Comparison of ENCODE assay signal across 12 cellular contexts in the genomic region with DNA sequence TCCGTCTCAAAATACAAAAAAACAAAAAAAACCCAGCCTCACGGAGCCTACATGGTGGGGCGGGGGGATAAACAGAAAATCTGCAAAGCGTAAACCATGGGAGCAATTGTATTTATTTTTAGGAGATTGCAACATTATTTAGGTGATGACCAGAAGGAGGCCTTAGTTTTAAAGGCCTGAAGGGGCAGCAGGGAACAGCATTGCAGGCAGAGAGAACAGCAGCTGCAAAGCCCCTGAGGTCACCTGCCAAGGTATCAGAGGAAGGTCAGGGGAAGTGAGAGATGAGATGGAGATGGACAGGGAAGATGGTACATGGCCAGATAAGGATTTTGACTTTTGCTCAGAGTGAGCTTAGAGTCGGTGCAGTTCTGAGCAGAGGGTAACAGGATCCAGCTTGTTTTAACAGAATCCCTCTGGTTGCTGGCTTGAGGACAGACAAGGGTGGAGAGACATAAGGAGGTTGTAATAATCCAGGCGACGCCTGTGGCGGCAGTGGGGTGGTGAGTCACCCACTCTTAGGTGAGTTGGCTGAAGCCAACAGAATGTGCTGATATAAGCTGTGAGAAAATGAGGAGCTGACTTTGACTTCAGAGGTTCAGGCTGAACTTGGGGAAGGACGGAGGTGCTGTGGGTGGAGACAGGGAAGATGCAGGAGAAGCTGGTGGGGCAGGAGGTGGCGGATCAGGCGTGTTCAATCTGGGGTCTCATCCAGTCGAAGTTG.
DNase-seq lines count a peak whose midpoint lies in the region; ATAC-seq, FAIRE-seq and TF ChIP-seq lines count a peak whose summit lies in the region.
"Had no signal": no experiment of that assay in that cellular context is flagged by ENCODE, and none has a peak within 500 bp of the region (broad histone marks: within the 10 kb centered on the region; RNA-seq: fewer than 3 reads in every experiment).

No MANE protein-coding gene starts in this region.

- no peaks in the 10 kb centered on the region for H3K4me1 Mint-ChIP-seq in CD8-positive, alpha-beta T cell (ENCODE audit: low read depth)

- no peak overlapping the region for H3K27ac ChIP-seq in A673 (ENCODE audit: low read depth, low read length, poor library complexity, severe bottlenecking)
- H3K27ac ChIP-seq in brain microvascular endothelial cell, result no peak overlapping the region
- H3K27ac ChIP-seq in CD8-positive, alpha-beta T cell (ENCODE audit: low read depth, low read length), result no peak overlapping the region

- POLR2A ChIA-PET in A673 (lab: Charles Lee; ENCODE audit: low non-redundant PET), result no interaction called here
- POLR2A ChIA-PET in CD8-positive, alpha-beta T cell (lab: Charles Lee), result no interaction called here

- H3K9me3 ChIP-seq in A673 (ENCODE audit: low read depth, low read length, poor library complexity, severe bottlenecking) (no peaks in the 10 kb centered on the region), mucosa of descending colon (no peaks in the 10 kb centered on the region)
- no peaks in the 10 kb centered on the region for H3K9me3 ChIP-seq in CD8-positive, alpha-beta T cell (ENCODE audit: low read length)

- no peak overlapping the region for H3K27ac Mint-ChIP-seq in CD8-positive, alpha-beta T cell

- no peaks in the 10 kb centered on the region for H3K36me3 Mint-ChIP-seq in CD8-positive, alpha-beta T cell

- H3K27me3 ChIP-seq in A673 (replicated peaks; ENCODE audit: insufficient read depth, low read depth, low read length, poor library complexity), result no peaks in the 10 kb centered on the region
- no peaks in the 10 kb centered on the region for H3K27me3 ChIP-seq in brain microvascular endothelial cell (replicated peaks)
- no peaks in the 10 kb centered on the region for H3K27me3 ChIP-seq in CD8-positive, alpha-beta T cell (ENCODE audit: insufficient read depth, low read length)

- CTCF ChIA-PET in A673 (lab: Charles Lee), result no interaction called here
- CTCF ChIA-PET in CD8-positive, alpha-beta T cell (lab: Charles Lee), result interaction anchor here (0.6 to 0.8 kb wide), 2 partner anchors 12 to 594 kb away, joined by 3 read pairs; no protein-coding TSS in a partner anchor

- no peaks in the 10 kb centered on the region for H3K9me3 Mint-ChIP-seq in CD8-positive, alpha-beta T cell

- H3K4me1 ChIP-seq in A673 (ENCODE audit: insufficient read depth, low read length, poor library complexity, severe bottlenecking) (peaks cover 5% of the 10 kb centered on the region), mucosa of descending colon (ENCODE audit: low read depth) (peaks cover 26% of the 10 kb centered on the region)
- no peaks in the 10 kb centered on the region for H3K4me1 ChIP-seq in CD8-positive, alpha-beta T cell (ENCODE audit: insufficient read depth, low read length)

- in situ Hi-C loops in brain microvascular endothelial cell (cut with HindIII; ENCODE audit: low pct_ligation_motif_present, low sequenced_read_pairs), result no loop called here

- FAIRE-seq in HTR-8/SVneo (lab: Jason Lieb, UNC), result no peak

- H3K4me3 ChIP-seq in A673 (ENCODE audit: low read depth, low read length, poor library complexity, severe bottlenecking) (no peak overlapping the region), brain microvascular endothelial cell (ENCODE audit: low read depth, low read length) (no peak overlapping the region), mucosa of descending colon (no peak overlapping the region)
- no peak overlapping the region for H3K4me3 ChIP-seq in CD8-positive, alpha-beta T cell (ENCODE audit: low read depth, low read length)

- intact Hi-C loops in A673 (cut with micrococcal nuclease; ENCODE audit: unreplicated experiment) (no loop called here), mucosa of descending colon (cut with DNase I, micrococcal nuclease) (no loop called here)
- intact Hi-C loops in CD8-positive, alpha-beta T cell (cut with DNase I, micrococcal nuclease), result no loop called here

- ATAC-seq in mucosa of descending colon (peak; percentile 63), GM19023 (IDR thresholded peaks at IDR 0.05; ENCODE audit: unreplicated experiment) (no peak), HG03045 (IDR thresholded peaks at IDR 0.05; ENCODE audit: unreplicated experiment) (no peak), GM18870 (IDR thresholded peaks at IDR 0.05; ENCODE audit: unreplicated experiment) (no peak)
- no peak for ATAC-seq in CD8-positive, alpha-beta T cell

- DNase-seq in A673 (ENCODE audit: low spot score) (no peak), HTR-8/SVneo (ENCODE audit: insufficient read length, low spot score) (peak; percentile 32), brain microvascular endothelial cell (peak; percentile 35), mucosa of descending colon (peak in 1 of 3 donors; percentile 29)
- no peak for DNase-seq in CD8-positive, alpha-beta T cell
- DNase-seq: activated CD8-positive, alpha-beta memory T cell treated with anti-CD3 and anti-CD28 coated beads, Interleukin-2, amount 50 U/mL, for 48 hours; C1 segment of cervical spinal cord; central memory CD4-positive, alpha-beta T cell; NCI-H187 had no signal

- H3K36me3 ChIP-seq in A673 (ENCODE audit: insufficient read depth, low read length, poor library complexity, severe bottlenecking) (no peaks in the 10 kb centered on the region), brain microvascular endothelial cell (replicated peaks) (no peaks in the 10 kb centered on the region), mucosa of descending colon (ENCODE audit: low read depth) (no peaks in the 10 kb centered on the region)
- H3K36me3 ChIP-seq in CD8-positive, alpha-beta T cell (ENCODE audit: insufficient read depth, low read length), result no peaks in the 10 kb centered on the region

- BruUV-seq in A673 (replicated peaks; lab: Mats Ljungman, UMichigan), result TSS peak; percentile 22

- no peak overlapping the region for H3K4me3 Mint-ChIP-seq in CD8-positive, alpha-beta T cell

- no peaks in the 10 kb centered on the region for H3K27me3 Mint-ChIP-seq in CD8-positive, alpha-beta T cell (ENCODE audit: low read depth)

- no peak for TF ChIP-seq CTCF in A673 (conservative IDR thresholded peaks at IDR 0.05; ENCODE audit: low read depth, low read length)
- TF ChIP-seq CTCF in brain microvascular endothelial cell (IDR thresholded peaks at IDR 0.05; ENCODE audit: low read depth, low read length, missing control alignments), result no peak
- no peak for TF ChIP-seq CTCF in mucosa of descending colon (IDR thresholded peaks at IDR 0.05)
- no peak for TF ChIP-seq CTCF in CD8-positive, alpha-beta T cell (IDR thresholded peaks at IDR 0.05)

Comparison
In these comparisons a context has a peak if more than half of its experiments do, and no peak if none do; other contexts are left out.
1. DNase-seq: peak in HTR-8/SVneo (single experiment) and brain microvascular endothelial cell (single experiment); none in A673 (single experiment) and CD8-positive, alpha-beta T cell (0 of 7).